7 cellular contexts compared by ENCODE assay signal in the genomic region with DNA sequence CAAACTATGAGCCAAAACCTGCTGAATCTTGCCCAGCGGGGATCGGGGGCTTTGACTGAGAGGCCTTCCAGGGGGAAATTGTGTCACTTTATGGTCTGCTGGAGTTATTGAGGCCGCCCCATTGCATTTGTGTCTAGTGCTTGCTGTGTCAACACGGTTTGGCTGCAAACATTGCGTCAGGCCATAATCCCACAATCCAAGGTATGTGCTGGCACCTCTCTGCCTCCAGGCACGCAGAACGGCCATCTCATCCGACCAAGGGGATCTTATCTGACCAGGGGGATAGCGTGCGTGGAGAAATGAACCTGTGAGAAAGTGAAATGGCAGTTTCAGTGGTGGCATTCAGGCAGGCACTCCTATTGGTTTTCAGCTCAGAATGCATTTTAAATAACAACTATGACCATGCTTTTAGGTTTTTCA.
A peak's percentile ranks its signal among the peaks of the same experiment; 100 is the strongest.
DNase-seq lines count a peak whose midpoint lies in the region; ATAC-seq and FAIRE-seq lines count a peak whose summit lies in the region.

No MANE protein-coding gene starts in this region.

- ATAC-seq in GM19324 (IDR thresholded peaks at IDR 0.05; ENCODE audit: low FRiP score, unreplicated experiment) (peak; percentile 48), HG02943 (IDR thresholded peaks at IDR 0.05; ENCODE audit: low read depth, unreplicated experiment) (peak; percentile 39)
- ATAC-seq in stimulated activated naive B cell treated with anti-CD40 and anti-IgM and Interleukin-4, amounts not matched to agents 10 μg/mL and 1 μg/mL and 100 μg/mL, for 72 hours (replicated peaks): peak; percentile 9 to 15

- FAIRE-seq in RCC 7860 (lab: Jason Lieb, UNC): no peak

- DNase-seq in NCI-H510A treated with DMSO at 0.1 percent for 48 hours (lab: John Stamatoyannopoulos, UW): peak; percentile 38
- no peak for DNase-seq in stimulated activated naive B cell treated with anti-CD40 and anti-IgM and Interleukin-4, amounts not matched to agents 10 μg/mL and 1 μg/mL and 100 μg/mL, for 72 hours
- no peak for DNase-seq in NCI-H2081 treated with DMSO at 0.1 percent for 48 hours (lab: John Stamatoyannopoulos, UW)
- no peak for DNase-seq in RCC 7860 (ENCODE audit: low spot score)
- no peak for DNase-seq in SKM-1 (lab: John Stamatoyannopoulos, UW; ENCODE audit: unreplicated experiment)

- H3K27ac Mint-ChIP-seq in stimulated activated naive B cell treated with anti-CD40 and anti-IgM and Interleukin-4, amounts not matched to agents 10 μg/mL and 1 μg/mL and 100 μg/mL, for 72 hours: peak overlapping the region; percentile 75

- peaks cover 14 to 19% of the 10 kb centered on the region in 2 donors for H3K27me3 Mint-ChIP-seq in stimulated activated naive B cell treated with anti-CD40 and anti-IgM and Interleukin-4, amounts not matched to agents 10 μg/mL and 1 μg/mL and 100 μg/mL, for 72 hours

- no peak overlapping the region for H3K4me3 Mint-ChIP-seq in stimulated activated naive B cell treated with anti-CD40 and anti-IgM and Interleukin-4, amounts not matched to agents 10 μg/mL and 1 μg/mL and 100 μg/mL, for 72 hours

- H3K9me3 Mint-ChIP-seq in stimulated activated naive B cell treated with anti-CD40 and anti-IgM and Interleukin-4, amounts not matched to agents 10 μg/mL and 1 μg/mL and 100 μg/mL, for 72 hours: no peaks in the 10 kb centered on the region

- no peaks in the 10 kb centered on the region for H3K36me3 Mint-ChIP-seq in stimulated activated naive B cell treated with anti-CD40 and anti-IgM and Interleukin-4, amounts not matched to agents 10 μg/mL and 1 μg/mL and 100 μg/mL, for 72 hours

- peaks cover 16 to 18% of the 10 kb centered on the region in 2 donors for H3K4me1 Mint-ChIP-seq in stimulated activated naive B cell treated with anti-CD40 and anti-IgM and Interleukin-4, amounts not matched to agents 10 μg/mL and 1 μg/mL and 100 μg/mL, for 72 hours
